8 cellular contexts compared by ENCODE assay signal in genomic region chr12:1936406-1937320, GRCh38. TPM values are rescaled to one million over a fixed set of nuclear protein-coding genes. Genes with fewer than 3 reads are reported as not detected.
A peak's percentile ranks its signal among the peaks of the same experiment; 100 is the strongest.
DNase-seq lines count a peak whose midpoint lies in the region; ATAC-seq and TF ChIP-seq lines count a peak whose summit lies in the region.

No MANE protein-coding gene starts in this region.

- H3K9me3 ChIP-seq in transverse colon (no peaks in the 10 kb centered on the region), esophagus squamous epithelium (no peaks in the 10 kb centered on the region)

- H3K4me1 Mint-ChIP-seq in MCF 10A (ENCODE audit: insufficient read depth, unreplicated experiment) (peaks cover 4% of the 10 kb centered on the region), natural killer cell (peaks cover 11 to 12% of the 10 kb centered on the region in 2 donors)

- CTCF ChIA-PET in MCF 10A (lab: Yijun Ruan, JAX) = interaction anchor here (0.6 to 1.5 kb wide), 4 partner anchors 135 to 288 kb away, joined by 3 to 4 read pairs (median 3); no protein-coding TSS in a partner anchor

- TF ChIP-seq POLR2A in transverse colon (IDR thresholded peaks at IDR 0.05) = peak; percentile 75
- TF ChIP-seq POLR2A in esophagus squamous epithelium (IDR thresholded peaks at IDR 0.05) = no peak

- H3K36me3 ChIP-seq in transverse colon (peaks cover 0 to 8% (median 3%) of the 10 kb centered on the region in 4 donors), esophagus squamous epithelium (peaks cover 0 to 35% (median 0%) of the 10 kb centered on the region in 3 donors)

- intact Hi-C loops in MCF 10A (cut with micrococcal nuclease) (no loop called here), left colon (cut with DNase I, micrococcal nuclease) (loop anchor here (5.0 to 10.0 kb wide), 3 partner anchors 96 to 282 kb away; no protein-coding TSS in a partner anchor), transverse colon (cut with DNase I; ENCODE audit: low total_unique reads) (no loop called here), esophagus squamous epithelium (cut with DNase I) (loop anchor here (5.0 to 10.0 kb wide), 2 partner anchors 139 to 292 kb away; no protein-coding TSS in a partner anchor), natural killer cell (cut with micrococcal nuclease) (no loop called here)

- H3K4me3 ChIP-seq in transverse colon (peak overlapping the region in 2 of 4 donors; percentile 18 to 27), esophagus squamous epithelium (no peak overlapping the region)

- no peak for TF ChIP-seq CTCF in MCF 10A (IDR thresholded peaks at IDR 0.05; ENCODE audit: unreplicated experiment)
- TF ChIP-seq CTCF in transverse colon (IDR thresholded peaks at IDR 0.05) = no peak
- TF ChIP-seq CTCF in esophagus squamous epithelium (IDR thresholded peaks at IDR 0.05) = no peak
- no peak for TF ChIP-seq CTCF in natural killer cell (IDR thresholded peaks at IDR 0.05)

- no peak overlapping the region for H3K4me3 Mint-ChIP-seq in MCF 10A (ENCODE audit: unreplicated experiment)
- no peak overlapping the region for H3K4me3 Mint-ChIP-seq in natural killer cell

- peaks cover 6% of the 10 kb centered on the region for H3K36me3 Mint-ChIP-seq in MCF 10A (ENCODE audit: insufficient read depth, unreplicated experiment)
- no peaks in the 10 kb centered on the region for H3K36me3 Mint-ChIP-seq in natural killer cell

- no peak overlapping the region for H3K27ac Mint-ChIP-seq in MCF 10A (ENCODE audit: low read depth, unreplicated experiment)
- H3K27ac Mint-ChIP-seq in natural killer cell = no peak overlapping the region

- no peaks in the 10 kb centered on the region for H3K9me3 Mint-ChIP-seq in MCF 10A (ENCODE audit: unreplicated experiment)
- H3K9me3 Mint-ChIP-seq in natural killer cell = no peaks in the 10 kb centered on the region

- no TSS peak for BruUV-seq in MCF 10A (replicated peaks; lab: Mats Ljungman, UMichigan)

- H3K27me3 ChIP-seq in transverse colon (no peaks in the 10 kb centered on the region), esophagus squamous epithelium (no peaks in the 10 kb centered on the region)

- ATAC-seq in left colon = peak; percentile 72
- ATAC-seq in HG03039 (IDR thresholded peaks at IDR 0.05; ENCODE audit: unreplicated experiment) = no peak
- no peak for ATAC-seq in natural killer cell

- POLR2A ChIA-PET in MCF 10A (lab: Yijun Ruan, JAX) = no interaction called here

- peak overlapping the region; percentile 83 to 91 (median 88) for H3K27ac ChIP-seq in transverse colon
- peak overlapping the region in 2 of 4 donors; percentile 17 to 46 for H3K27ac ChIP-seq in esophagus squamous epithelium

- DNase-seq in NCI-H1417 (lab: John Stamatoyannopoulos, UW) = peak in 2 of 3 experiments; percentile 36 to 54
- no peak for DNase-seq in NCI-H1417 treated with DMSO at 0.1 percent for 48 hours (lab: John Stamatoyannopoulos, UW)
- peak; percentile 54 for DNase-seq in MCF 10A (ENCODE audit: unreplicated experiment)
- DNase-seq in left colon = peak; percentile 86 to 90
- DNase-seq in transverse colon = peak; percentile 87
- DNase-seq in esophagus squamous epithelium (lab: John Stamatoyannopoulos, UW) = no peak
- DNase-seq in natural killer cell = no peak

- TF ChIP-seq EP300 in transverse colon (IDR thresholded peaks at IDR 0.05; ENCODE audit: low read depth) = no peak

- H3K4me1 ChIP-seq in transverse colon (peaks cover 32 to 75% (median 61%) of the 10 kb centered on the region in 4 donors), esophagus squamous epithelium (peaks cover 5 to 32% (median 7%) of the 10 kb centered on the region in 3 donors)

- in situ Hi-C loops in transverse colon (cut with MboI; ENCODE audit: low pct_ligation_motif_present in 1 of 4, low pct_unique_long_range_greater_than_20kb in 1 of 4, low sequenced_read_pairs in 3 of 4) = loop anchor here (5.0 to 10.0 kb wide), 7 partner anchors 98 to 284 kb away; no protein-coding TSS in a partner anchor

- WGBS in transverse colon (ENCODE audit: low coverage in 1 of 2), 2 donors = 48 to 54% methylated on average over 13 to 25 of the region's 25 CpGs
- WGBS in esophagus squamous epithelium, 2 donors = 62 to 64% methylated on average over 18 to 20 of the region's 25 CpGs

- H3K27me3 Mint-ChIP-seq in MCF 10A (ENCODE audit: insufficient read depth, unreplicated experiment) (peaks cover 23% of the 10 kb centered on the region), natural killer cell (ENCODE audit: low read depth in 2 of 2) (peaks cover 0 to 4% of the 10 kb centered on the region in 2 donors)

RNA-seq across cellular contexts. Expression of gene CACNA2D4, which starts 18.2 kb away (rescaled TPM):
- total RNA-seq in MCF 10A (2022) (not detected in 2 replicates), left colon (1 to 10 TPM; 5.1 to 5.9 TPM), transverse colon (10 to 100 TPM in 1 of 4 donors, 1 to 10 TPM in 2, not detected in 1; 6.5 to 22.8 (median 7.2) TPM), esophagus squamous epithelium (1 to 10 TPM in 2 of 4 donors, under 1 TPM in 2; 0.27 to 3.1 (median 0.92) TPM), natural killer cell (10 to 100 TPM; 26.5 to 49.6 (median 34.9) TPM)

Comparison
In these comparisons a context has a peak if more than half of its experiments do, and no peak if none do; other contexts are left out.
1. DNase-seq: peak in NCI-H1417 (2 of 3), MCF 10A (single experiment), left colon (2 of 2) and transverse colon (single experiment); none in NCI-H1417 treated with DMSO at 0.1 percent for 48 hours (single experiment), esophagus squamous epithelium (single experiment) and natural killer cell (single experiment).
2. intact Hi-C loops: an anchor here in left colon (5.0 to 10.0 kb wide) and esophagus squamous epithelium (5.0 to 10.0 kb wide); none called in MCF 10A, transverse colon and natural killer cell.